In the genomic region with DNA sequence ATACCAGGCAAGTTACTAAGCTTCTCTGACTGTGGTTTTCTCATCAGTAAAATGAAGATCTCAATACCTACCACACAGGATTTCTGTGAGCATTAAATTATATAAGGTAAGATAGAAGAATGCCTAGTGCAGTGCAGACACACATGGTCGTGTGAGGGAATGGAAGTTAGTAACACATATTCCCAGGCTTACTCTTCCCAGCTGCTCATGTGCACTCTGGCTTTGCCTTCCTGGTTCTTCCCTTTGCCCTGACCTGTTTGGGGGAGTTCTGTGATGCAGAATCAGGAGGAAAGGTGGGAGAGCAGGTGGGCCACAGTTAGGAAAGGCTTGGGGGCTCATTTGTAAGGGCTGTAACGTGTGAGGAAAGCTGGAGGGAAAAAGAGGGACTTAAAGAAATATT, we compare ENCODE assay signal across 1 cellular context.
TF ChIP-seq lines count a peak whose summit lies in the region.

No MANE protein-coding gene starts in this region.

TF ChIP-seq in GM23338, 12 proteins besides CTCF, POLR2A, EP300 and RAD21 (continued from another document):
- TF ChIP-seq, protein P1, sequence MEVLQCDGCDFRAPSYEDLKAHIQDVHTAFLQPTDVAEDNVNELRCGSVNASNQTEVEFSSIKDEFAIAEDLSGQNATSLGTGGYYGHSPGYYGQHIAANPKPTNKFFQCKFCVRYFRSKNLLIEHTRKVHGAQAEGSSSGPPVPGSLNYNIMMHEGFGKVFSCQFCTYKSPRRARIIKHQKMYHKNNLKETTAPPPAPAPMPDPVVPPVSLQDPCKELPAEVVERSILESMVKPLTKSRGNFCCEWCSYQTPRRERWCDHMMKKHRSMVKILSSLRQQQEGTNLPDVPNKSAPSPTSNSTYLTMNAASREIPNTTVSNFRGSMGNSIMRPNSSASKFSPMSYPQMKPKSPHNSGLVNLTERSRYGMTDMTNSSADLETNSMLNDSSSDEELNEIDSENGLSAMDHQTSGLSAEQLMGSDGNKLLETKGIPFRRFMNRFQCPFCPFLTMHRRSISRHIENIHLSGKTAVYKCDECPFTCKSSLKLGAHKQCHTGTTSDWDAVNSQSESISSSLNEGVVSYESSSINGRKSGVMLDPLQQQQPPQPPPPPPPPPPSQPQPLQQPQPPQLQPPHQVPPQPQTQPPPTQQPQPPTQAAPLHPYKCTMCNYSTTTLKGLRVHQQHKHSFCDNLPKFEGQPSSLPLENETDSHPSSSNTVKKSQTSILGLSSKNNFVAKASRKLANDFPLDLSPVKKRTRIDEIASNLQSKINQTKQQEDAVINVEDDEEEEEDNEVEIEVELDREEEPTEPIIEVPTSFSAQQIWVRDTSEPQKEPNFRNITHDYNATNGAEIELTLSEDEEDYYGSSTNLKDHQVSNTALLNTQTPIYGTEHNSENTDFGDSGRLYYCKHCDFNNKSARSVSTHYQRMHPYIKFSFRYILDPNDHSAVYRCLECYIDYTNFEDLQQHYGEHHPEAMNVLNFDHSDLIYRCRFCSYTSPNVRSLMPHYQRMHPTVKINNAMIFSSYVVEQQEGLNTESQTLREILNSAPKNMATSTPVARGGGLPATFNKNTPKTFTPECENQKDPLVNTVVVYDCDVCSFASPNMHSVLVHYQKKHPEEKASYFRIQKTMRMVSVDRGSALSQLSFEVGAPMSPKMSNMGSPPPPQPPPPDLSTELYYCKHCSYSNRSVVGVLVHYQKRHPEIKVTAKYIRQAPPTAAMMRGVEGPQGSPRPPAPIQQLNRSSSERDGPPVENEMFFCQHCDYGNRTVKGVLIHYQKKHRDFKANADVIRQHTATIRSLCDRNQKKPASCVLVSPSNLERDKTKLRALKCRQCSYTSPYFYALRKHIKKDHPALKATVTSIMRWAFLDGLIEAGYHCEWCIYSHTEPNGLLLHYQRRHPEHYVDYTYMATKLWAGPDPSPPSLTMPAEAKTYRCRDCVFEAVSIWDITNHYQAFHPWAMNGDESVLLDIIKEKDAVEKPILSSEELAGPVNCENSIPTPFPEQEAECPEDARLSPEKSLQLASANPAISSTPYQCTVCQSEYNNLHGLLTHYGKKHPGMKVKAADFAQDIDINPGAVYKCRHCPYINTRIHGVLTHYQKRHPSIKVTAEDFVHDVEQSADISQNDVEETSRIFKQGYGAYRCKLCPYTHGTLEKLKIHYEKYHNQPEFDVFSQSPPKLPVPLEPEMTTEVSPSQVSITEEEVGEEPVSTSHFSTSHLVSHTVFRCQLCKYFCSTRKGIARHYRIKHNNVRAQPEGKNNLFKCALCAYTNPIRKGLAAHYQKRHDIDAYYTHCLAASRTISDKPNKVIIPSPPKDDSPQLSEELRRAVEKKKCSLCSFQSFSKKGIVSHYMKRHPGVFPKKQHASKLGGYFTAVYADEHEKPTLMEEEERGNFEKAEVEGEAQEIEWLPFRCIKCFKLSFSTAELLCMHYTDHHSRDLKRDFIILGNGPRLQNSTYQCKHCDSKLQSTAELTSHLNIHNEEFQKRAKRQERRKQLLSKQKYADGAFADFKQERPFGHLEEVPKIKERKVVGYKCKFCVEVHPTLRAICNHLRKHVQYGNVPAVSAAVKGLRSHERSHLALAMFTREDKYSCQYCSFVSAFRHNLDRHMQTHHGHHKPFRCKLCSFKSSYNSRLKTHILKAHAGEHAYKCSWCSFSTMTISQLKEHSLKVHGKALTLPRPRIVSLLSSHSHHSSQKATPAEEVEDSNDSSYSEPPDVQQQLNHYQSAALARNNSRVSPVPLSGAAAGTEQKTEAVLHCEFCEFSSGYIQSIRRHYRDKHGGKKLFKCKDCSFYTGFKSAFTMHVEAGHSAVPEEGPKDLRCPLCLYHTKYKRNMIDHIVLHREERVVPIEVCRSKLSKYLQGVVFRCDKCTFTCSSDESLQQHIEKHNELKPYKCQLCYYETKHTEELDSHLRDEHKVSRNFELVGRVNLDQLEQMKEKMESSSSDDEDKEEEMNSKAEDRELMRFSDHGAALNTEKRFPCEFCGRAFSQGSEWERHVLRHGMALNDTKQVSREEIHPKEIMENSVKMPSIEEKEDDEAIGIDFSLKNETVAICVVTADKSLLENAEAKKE (CRISPR knock-in tag; IDR thresholded peaks at IDR 0.05), result no peak
- TF ChIP-seq STAT1 (IDR thresholded peaks at IDR 0.05; ENCODE audit: unreplicated experiment), result no peak
- no peak for TF ChIP-seq CREB1 (CRISPR knock-in tag; IDR thresholded peaks at IDR 0.05; ENCODE audit: low read depth)
- TF ChIP-seq, protein P2, sequence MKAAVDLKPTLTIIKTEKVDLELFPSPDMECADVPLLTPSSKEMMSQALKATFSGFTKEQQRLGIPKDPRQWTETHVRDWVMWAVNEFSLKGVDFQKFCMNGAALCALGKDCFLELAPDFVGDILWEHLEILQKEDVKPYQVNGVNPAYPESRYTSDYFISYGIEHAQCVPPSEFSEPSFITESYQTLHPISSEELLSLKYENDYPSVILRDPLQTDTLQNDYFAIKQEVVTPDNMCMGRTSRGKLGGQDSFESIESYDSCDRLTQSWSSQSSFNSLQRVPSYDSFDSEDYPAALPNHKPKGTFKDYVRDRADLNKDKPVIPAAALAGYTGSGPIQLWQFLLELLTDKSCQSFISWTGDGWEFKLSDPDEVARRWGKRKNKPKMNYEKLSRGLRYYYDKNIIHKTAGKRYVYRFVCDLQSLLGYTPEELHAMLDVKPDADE (IDR thresholded peaks at IDR 0.05), result no peak
- no peak for TF ChIP-seq EZH2phosphoT487 (IDR thresholded peaks at IDR 0.05; ENCODE audit: unreplicated experiment)
- TF ChIP-seq ZNF331 (CRISPR knock-in tag; IDR thresholded peaks at IDR 0.05; ENCODE audit: low read depth), result no peak
- TF ChIP-seq, protein P3, sequence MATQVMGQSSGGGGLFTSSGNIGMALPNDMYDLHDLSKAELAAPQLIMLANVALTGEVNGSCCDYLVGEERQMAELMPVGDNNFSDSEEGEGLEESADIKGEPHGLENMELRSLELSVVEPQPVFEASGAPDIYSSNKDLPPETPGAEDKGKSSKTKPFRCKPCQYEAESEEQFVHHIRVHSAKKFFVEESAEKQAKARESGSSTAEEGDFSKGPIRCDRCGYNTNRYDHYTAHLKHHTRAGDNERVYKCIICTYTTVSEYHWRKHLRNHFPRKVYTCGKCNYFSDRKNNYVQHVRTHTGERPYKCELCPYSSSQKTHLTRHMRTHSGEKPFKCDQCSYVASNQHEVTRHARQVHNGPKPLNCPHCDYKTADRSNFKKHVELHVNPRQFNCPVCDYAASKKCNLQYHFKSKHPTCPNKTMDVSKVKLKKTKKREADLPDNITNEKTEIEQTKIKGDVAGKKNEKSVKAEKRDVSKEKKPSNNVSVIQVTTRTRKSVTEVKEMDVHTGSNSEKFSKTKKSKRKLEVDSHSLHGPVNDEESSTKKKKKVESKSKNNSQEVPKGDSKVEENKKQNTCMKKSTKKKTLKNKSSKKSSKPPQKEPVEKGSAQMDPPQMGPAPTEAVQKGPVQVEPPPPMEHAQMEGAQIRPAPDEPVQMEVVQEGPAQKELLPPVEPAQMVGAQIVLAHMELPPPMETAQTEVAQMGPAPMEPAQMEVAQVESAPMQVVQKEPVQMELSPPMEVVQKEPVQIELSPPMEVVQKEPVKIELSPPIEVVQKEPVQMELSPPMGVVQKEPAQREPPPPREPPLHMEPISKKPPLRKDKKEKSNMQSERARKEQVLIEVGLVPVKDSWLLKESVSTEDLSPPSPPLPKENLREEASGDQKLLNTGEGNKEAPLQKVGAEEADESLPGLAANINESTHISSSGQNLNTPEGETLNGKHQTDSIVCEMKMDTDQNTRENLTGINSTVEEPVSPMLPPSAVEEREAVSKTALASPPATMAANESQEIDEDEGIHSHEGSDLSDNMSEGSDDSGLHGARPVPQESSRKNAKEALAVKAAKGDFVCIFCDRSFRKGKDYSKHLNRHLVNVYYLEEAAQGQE (IDR thresholded peaks at IDR 0.05; ENCODE audit: unreplicated experiment), result no peak
- TF ChIP-seq ZNF114 (CRISPR knock-in tag; IDR thresholded peaks at IDR 0.05), result no peak
